In the genomic region with DNA sequence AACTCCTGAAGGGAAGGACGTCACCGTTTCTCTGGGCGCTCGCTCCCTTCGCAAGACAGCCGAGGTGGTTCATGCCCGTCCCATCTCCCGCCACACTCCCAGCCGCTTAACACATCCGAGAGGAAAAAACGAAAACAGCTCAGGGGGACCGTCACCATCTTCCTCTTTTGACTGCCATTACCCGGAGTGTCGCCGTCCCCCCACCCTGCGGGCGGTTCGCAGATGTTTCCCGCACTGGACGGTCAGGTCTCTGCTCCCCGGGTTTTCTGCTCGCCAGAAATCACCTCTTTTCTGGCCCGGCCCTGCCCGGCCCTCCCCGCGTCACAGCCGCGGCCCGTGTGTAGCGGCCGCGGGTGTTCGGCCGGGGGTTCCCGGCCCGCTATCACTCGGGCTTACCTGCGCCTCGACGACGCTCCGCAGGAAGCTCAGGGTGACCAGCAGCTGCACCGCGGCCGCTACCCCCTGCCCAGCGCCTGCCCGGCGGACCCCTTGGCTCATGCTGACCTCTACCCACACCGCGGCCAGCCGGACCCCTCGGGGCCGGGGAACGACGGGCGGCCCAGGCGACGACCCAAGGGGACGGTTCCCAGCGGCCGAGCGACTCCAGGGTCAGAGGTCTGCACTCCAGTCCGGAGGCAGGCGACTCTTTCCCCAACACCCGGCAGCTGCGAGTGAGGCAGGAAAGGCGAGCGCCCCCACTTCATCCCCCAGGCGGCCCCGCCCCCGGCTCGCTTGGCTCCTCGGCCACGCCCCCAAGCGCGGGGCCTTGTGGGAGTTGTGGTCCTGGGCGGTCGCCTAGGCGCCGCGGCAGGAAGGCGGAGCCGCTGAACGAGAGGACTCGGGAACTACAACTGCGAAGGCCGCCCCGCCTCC, we compare ENCODE assay signal across 1 cellular context.
TF ChIP-seq lines count a peak whose summit lies in the region.

A gene with protein sequence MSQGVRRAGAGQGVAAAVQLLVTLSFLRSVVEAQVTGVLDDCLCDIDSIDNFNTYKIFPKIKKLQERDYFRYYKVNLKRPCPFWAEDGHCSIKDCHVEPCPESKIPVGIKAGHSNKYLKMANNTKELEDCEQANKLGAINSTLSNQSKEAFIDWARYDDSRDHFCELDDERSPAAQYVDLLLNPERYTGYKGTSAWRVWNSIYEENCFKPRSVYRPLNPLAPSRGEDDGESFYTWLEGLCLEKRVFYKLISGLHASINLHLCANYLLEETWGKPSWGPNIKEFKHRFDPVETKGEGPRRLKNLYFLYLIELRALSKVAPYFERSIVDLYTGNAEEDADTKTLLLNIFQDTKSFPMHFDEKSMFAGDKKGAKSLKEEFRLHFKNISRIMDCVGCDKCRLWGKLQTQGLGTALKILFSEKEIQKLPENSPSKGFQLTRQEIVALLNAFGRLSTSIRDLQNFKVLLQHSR (minus strand): TSS at position 673 of the 873 bp plus-strand sequence. CDS start 175 bp downstream, at position 498.

TF ChIP-seq in HepG2, 621 proteins besides CTCF, POLR2A, EP300 and RAD21 (continued from another document and continues in another):
- TF ChIP-seq IRF2 (CRISPR knock-in tag; IDR thresholded peaks at IDR 0.05), result peak; percentile 66; the same call in 1 of the 2 replicates
- peak; percentile 39 for TF ChIP-seq ASH2L (IDR thresholded peaks at IDR 0.05; ENCODE audit: insufficient read length, low read depth, low read length)
- peak; percentile 83 for TF ChIP-seq SP5 (CRISPR knock-in tag; IDR thresholded peaks at IDR 0.05; ENCODE audit: borderline replicate concordance, low read depth)
- no peak for TF ChIP-seq ZBTB20 (CRISPR knock-in tag; IDR thresholded peaks at IDR 0.05; ENCODE audit: borderline replicate concordance, low read depth)
- TF ChIP-seq ZNF124 (CRISPR knock-in tag; IDR thresholded peaks at IDR 0.05), result no peak; the same call in 1 of the 2 replicates
- 0 out of 2 replicates have a peak, but pooled peaks have one; percentile 34 for TF ChIP-seq ZBTB7A (CRISPR knock-in tag; IDR thresholded peaks at IDR 0.05)
- TF ChIP-seq ZNF652 (CRISPR knock-in tag; IDR thresholded peaks at IDR 0.05; ENCODE audit: borderline replicate concordance, low read depth), result no peak
- TF ChIP-seq ZNF567 (CRISPR knock-in tag; IDR thresholded peaks at IDR 0.05; ENCODE audit: borderline replicate concordance), result no peak
- TF ChIP-seq MLLT10 (CRISPR knock-in tag; IDR thresholded peaks at IDR 0.05), result no peak
- TF ChIP-seq, protein P1, sequence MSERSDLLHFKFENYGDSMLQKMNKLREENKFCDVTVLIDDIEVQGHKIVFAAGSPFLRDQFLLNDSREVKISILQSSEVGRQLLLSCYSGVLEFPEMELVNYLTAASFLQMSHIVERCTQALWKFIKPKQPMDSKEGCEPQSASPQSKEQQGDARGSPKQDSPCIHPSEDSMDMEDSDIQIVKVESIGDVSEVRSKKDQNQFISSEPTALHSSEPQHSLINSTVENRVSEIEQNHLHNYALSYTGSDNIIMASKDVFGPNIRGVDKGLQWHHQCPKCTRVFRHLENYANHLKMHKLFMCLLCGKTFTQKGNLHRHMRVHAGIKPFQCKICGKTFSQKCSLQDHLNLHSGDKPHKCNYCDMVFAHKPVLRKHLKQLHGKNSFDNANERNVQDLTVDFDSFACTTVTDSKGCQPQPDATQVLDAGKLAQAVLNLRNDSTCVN (CRISPR knock-in tag; IDR thresholded peaks at IDR 0.05; ENCODE audit: borderline replicate concordance), result 0 out of 2 replicates have a peak, but pooled peaks have one; percentile 67
- TF ChIP-seq, protein P2, sequence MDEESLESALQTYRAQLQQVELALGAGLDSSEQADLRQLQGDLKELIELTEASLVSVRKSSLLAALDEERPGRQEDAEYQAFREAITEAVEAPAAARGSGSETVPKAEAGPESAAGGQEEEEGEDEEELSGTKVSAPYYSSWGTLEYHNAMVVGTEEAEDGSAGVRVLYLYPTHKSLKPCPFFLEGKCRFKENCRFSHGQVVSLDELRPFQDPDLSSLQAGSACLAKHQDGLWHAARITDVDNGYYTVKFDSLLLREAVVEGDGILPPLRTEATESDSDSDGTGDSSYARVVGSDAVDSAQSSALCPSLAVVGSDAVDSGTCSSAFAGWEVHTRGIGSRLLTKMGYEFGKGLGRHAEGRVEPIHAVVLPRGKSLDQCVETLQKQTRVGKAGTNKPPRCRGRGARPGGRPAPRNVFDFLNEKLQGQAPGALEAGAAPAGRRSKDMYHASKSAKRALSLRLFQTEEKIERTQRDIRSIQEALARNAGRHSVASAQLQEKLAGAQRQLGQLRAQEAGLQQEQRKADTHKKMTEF (CRISPR knock-in tag; IDR thresholded peaks at IDR 0.05), result peak; percentile 63; the same call in 1 of the 2 replicates
- TF ChIP-seq ZSCAN9 (CRISPR knock-in tag; IDR thresholded peaks at IDR 0.05; ENCODE audit: borderline replicate concordance), result peak; percentile 20; the same call in 1 of the 2 replicates
- TF ChIP-seq, protein P3, sequence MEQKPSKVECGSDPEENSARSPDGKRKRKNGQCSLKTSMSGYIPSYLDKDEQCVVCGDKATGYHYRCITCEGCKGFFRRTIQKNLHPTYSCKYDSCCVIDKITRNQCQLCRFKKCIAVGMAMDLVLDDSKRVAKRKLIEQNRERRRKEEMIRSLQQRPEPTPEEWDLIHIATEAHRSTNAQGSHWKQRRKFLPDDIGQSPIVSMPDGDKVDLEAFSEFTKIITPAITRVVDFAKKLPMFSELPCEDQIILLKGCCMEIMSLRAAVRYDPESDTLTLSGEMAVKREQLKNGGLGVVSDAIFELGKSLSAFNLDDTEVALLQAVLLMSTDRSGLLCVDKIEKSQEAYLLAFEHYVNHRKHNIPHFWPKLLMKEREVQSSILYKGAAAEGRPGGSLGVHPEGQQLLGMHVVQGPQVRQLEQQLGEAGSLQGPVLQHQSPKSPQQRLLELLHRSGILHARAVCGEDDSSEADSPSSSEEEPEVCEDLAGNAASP (CRISPR knock-in tag; IDR thresholded peaks at IDR 0.05; ENCODE audit: borderline replicate concordance), result no peak
- 0 out of 2 replicates have a peak, but pooled peaks have one; percentile 82 for TF ChIP-seq FOXC1 (CRISPR knock-in tag; IDR thresholded peaks at IDR 0.05; ENCODE audit: borderline replicate concordance)
- TF ChIP-seq, protein P4, sequence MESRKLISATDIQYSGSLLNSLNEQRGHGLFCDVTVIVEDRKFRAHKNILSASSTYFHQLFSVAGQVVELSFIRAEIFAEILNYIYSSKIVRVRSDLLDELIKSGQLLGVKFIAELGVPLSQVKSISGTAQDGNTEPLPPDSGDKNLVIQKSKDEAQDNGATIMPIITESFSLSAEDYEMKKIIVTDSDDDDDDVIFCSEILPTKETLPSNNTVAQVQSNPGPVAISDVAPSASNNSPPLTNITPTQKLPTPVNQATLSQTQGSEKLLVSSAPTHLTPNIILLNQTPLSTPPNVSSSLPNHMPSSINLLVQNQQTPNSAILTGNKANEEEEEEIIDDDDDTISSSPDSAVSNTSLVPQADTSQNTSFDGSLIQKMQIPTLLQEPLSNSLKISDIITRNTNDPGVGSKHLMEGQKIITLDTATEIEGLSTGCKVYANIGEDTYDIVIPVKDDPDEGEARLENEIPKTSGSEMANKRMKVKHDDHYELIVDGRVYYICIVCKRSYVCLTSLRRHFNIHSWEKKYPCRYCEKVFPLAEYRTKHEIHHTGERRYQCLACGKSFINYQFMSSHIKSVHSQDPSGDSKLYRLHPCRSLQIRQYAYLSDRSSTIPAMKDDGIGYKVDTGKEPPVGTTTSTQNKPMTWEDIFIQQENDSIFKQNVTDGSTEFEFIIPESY (CRISPR knock-in tag; IDR thresholded peaks at IDR 0.05), result no peak
- TF ChIP-seq RBAK (CRISPR knock-in tag; IDR thresholded peaks at IDR 0.05), result no peak
- TF ChIP-seq, protein P5, sequence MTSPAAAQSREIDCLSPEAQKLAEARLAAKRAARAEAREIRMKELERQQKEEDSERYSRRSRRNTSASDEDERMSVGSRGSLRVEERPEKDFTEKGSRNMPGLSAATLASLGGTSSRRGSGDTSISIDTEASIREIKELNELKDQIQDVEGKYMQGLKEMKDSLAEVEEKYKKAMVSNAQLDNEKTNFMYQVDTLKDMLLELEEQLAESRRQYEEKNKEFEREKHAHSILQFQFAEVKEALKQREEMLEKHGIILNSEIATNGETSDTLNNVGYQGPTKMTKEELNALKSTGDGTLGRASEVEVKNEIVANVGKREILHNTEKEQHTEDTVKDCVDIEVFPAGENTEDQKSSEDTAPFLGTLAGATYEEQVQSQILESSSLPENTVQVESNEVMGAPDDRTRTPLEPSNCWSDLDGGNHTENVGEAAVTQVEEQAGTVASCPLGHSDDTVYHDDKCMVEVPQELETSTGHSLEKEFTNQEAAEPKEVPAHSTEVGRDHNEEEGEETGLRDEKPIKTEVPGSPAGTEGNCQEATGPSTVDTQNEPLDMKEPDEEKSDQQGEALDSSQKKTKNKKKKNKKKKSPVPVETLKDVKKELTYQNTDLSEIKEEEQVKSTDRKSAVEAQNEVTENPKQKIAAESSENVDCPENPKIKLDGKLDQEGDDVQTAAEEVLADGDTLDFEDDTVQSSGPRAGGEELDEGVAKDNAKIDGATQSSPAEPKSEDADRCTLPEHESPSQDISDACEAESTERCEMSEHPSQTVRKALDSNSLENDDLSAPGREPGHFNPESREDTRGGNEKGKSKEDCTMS (CRISPR knock-in tag; conservative IDR thresholded peaks at IDR 0.05), result no peak
- no peak for TF ChIP-seq ZFP62 (CRISPR knock-in tag; IDR thresholded peaks at IDR 0.05)
- no peak for TF ChIP-seq MBNL3 (CRISPR knock-in tag; conservative IDR thresholded peaks at IDR 0.05)
- TF ChIP-seq YEATS2 (CRISPR knock-in tag; IDR thresholded peaks at IDR 0.05; ENCODE audit: borderline replicate concordance), result peak; percentile 31; the same call in 1 of the 2 replicates
- TF ChIP-seq, protein P6, sequence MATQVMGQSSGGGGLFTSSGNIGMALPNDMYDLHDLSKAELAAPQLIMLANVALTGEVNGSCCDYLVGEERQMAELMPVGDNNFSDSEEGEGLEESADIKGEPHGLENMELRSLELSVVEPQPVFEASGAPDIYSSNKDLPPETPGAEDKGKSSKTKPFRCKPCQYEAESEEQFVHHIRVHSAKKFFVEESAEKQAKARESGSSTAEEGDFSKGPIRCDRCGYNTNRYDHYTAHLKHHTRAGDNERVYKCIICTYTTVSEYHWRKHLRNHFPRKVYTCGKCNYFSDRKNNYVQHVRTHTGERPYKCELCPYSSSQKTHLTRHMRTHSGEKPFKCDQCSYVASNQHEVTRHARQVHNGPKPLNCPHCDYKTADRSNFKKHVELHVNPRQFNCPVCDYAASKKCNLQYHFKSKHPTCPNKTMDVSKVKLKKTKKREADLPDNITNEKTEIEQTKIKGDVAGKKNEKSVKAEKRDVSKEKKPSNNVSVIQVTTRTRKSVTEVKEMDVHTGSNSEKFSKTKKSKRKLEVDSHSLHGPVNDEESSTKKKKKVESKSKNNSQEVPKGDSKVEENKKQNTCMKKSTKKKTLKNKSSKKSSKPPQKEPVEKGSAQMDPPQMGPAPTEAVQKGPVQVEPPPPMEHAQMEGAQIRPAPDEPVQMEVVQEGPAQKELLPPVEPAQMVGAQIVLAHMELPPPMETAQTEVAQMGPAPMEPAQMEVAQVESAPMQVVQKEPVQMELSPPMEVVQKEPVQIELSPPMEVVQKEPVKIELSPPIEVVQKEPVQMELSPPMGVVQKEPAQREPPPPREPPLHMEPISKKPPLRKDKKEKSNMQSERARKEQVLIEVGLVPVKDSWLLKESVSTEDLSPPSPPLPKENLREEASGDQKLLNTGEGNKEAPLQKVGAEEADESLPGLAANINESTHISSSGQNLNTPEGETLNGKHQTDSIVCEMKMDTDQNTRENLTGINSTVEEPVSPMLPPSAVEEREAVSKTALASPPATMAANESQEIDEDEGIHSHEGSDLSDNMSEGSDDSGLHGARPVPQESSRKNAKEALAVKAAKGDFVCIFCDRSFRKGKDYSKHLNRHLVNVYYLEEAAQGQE (IDR thresholded peaks at IDR 0.05; ENCODE audit: borderline replicate concordance in 1 of 2, low read depth in 1 of 2, low read length in 2 of 2), result peak in 1 of 2 experiments; percentile 34; a peak in 1 of 4 replicates
- TF ChIP-seq ZBTB21 (CRISPR knock-in tag; IDR thresholded peaks at IDR 0.05), result no peak
- TF ChIP-seq, protein P7, sequence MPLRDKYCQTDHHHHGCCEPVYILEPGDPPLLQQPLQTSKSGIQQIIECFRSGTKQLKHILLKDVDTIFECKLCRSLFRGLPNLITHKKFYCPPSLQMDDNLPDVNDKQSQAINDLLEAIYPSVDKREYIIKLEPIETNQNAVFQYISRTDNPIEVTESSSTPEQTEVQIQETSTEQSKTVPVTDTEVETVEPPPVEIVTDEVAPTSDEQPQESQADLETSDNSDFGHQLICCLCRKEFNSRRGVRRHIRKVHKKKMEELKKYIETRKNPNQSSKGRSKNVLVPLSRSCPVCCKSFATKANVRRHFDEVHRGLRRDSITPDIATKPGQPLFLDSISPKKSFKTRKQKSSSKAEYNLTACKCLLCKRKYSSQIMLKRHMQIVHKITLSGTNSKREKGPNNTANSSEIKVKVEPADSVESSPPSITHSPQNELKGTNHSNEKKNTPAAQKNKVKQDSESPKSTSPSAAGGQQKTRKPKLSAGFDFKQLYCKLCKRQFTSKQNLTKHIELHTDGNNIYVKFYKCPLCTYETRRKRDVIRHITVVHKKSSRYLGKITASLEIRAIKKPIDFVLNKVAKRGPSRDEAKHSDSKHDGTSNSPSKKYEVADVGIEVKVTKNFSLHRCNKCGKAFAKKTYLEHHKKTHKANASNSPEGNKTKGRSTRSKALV (CRISPR knock-in tag; IDR thresholded peaks at IDR 0.05), result no peak
- TF ChIP-seq NR1H2 (CRISPR knock-in tag; IDR thresholded peaks at IDR 0.05; ENCODE audit: borderline replicate concordance, low read depth), result no peak
- TF ChIP-seq, protein P8, sequence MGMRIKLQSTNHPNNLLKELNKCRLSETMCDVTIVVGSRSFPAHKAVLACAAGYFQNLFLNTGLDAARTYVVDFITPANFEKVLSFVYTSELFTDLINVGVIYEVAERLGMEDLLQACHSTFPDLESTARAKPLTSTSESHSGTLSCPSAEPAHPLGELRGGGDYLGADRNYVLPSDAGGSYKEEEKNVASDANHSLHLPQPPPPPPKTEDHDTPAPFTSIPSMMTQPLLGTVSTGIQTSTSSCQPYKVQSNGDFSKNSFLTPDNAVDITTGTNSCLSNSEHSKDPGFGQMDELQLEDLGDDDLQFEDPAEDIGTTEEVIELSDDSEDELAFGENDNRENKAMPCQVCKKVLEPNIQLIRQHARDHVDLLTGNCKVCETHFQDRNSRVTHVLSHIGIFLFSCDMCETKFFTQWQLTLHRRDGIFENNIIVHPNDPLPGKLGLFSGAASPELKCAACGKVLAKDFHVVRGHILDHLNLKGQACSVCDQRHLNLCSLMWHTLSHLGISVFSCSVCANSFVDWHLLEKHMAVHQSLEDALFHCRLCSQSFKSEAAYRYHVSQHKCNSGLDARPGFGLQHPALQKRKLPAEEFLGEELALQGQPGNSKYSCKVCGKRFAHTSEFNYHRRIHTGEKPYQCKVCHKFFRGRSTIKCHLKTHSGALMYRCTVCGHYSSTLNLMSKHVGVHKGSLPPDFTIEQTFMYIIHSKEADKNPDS (CRISPR knock-in tag; IDR thresholded peaks at IDR 0.05), result 0 out of 2 replicates have a peak, but pooled peaks have one; percentile 64
- no peak for TF ChIP-seq NONO (IDR thresholded peaks at IDR 0.05)
- peak; percentile 62 for TF ChIP-seq NONO (CRISPR knock-in tag; conservative IDR thresholded peaks at IDR 0.05)
- no peak for TF ChIP-seq CHCHD3 (CRISPR knock-in tag; IDR thresholded peaks at IDR 0.05)
- TF ChIP-seq SYNCRIP (IDR thresholded peaks at IDR 0.05; ENCODE audit: insufficient read depth, low read depth, low read length), result no peak
- peak; percentile 53; the same call in 1 of the 2 replicates for TF ChIP-seq ZNF335 (CRISPR knock-in tag; IDR thresholded peaks at IDR 0.05)
- no peak for TF ChIP-seq ZNF431 (CRISPR knock-in tag; IDR thresholded peaks at IDR 0.05; ENCODE audit: borderline replicate concordance, low read depth)
- peak; percentile 38; the same call in 1 of the 2 replicates for TF ChIP-seq KDM5B (CRISPR knock-in tag; IDR thresholded peaks at IDR 0.05; ENCODE audit: borderline replicate concordance)
